ENCODE assay signal across 8 cellular contexts in genomic region chr13:112587359-112587766, GRCh38. TPM values are rescaled to one million over a fixed set of nuclear protein-coding genes. Genes with fewer than 3 reads are reported as not detected.
DNase-seq lines count a peak whose midpoint lies in the region; ATAC-seq, FAIRE-seq and TF ChIP-seq lines count a peak whose summit lies in the region.

No MANE protein-coding gene starts in this region.

- no peaks in the 10 kb centered on the region for H4K20me1 ChIP-seq in neural cell (ENCODE audit: insufficient read depth)

- no peak for TF ChIP-seq EP300 in neural cell (conservative IDR thresholded peaks at IDR 0.05; ENCODE audit: poor library complexity, severe bottlenecking)

- peaks cover 51% of the 10 kb centered on the region for H3K4me1 Mint-ChIP-seq in stimulated activated naive CD8-positive, alpha-beta T cell treated with anti-CD3 and anti-CD28 coated beads, Interleukin-15, amount 100 ng/mL, for 72 hours

- CTCF ChIA-PET in Panc1 (lab: Charles Lee): no interaction called here

- H3K27me3 ChIP-seq in Panc1 (ENCODE audit: control insufficient read depth, insufficient read depth, low read length) (no peaks in the 10 kb centered on the region), neural cell (ENCODE audit: insufficient read depth, low read depth, low read length) (no peaks in the 10 kb centered on the region)

- H3K27me3 Mint-ChIP-seq in stimulated activated naive CD8-positive, alpha-beta T cell treated with anti-CD3 and anti-CD28 coated beads, Interleukin-15, amount 100 ng/mL, for 72 hours: no peaks in the 10 kb centered on the region

- TF ChIP-seq RAD21 in neural cell (conservative IDR thresholded peaks at IDR 0.05): peak; percentile 43

- peak; percentile 38 for TF ChIP-seq CTCF in D721Med (IDR thresholded peaks at IDR 0.05; ENCODE audit: insufficient read depth, missing control alignments)
- peak; percentile 25 for TF ChIP-seq CTCF in GM20000 (IDR thresholded peaks at IDR 0.05; ENCODE audit: extremely low read depth, missing control alignments)
- TF ChIP-seq CTCF in Panc1 (IDR thresholded peaks at IDR 0.05): no peak
- TF ChIP-seq CTCF in fibroblast of the aortic adventitia (IDR thresholded peaks at IDR 0.05; ENCODE audit: insufficient read depth, low read length): no peak
- TF ChIP-seq CTCF in neural cell (IDR thresholded peaks at IDR 0.05; ENCODE audit: poor library complexity, severe bottlenecking): peak; percentile 34

- no peaks in the 10 kb centered on the region for H3K9me3 ChIP-seq in Panc1 (ENCODE audit: control insufficient read depth, insufficient read depth, low read depth, low read length)
- no peaks in the 10 kb centered on the region for H3K9me3 ChIP-seq in neural cell (ENCODE audit: low read length)

- H3K4me3 Mint-ChIP-seq in stimulated activated naive CD8-positive, alpha-beta T cell treated with anti-CD3 and anti-CD28 coated beads, Interleukin-15, amount 100 ng/mL, for 72 hours: peak overlapping the region; percentile 90 to 94

- peak overlapping the region; percentile 98 to 100 for H3K27ac Mint-ChIP-seq in stimulated activated naive CD8-positive, alpha-beta T cell treated with anti-CD3 and anti-CD28 coated beads, Interleukin-15, amount 100 ng/mL, for 72 hours

- peak overlapping the region; percentile 95 for H3K27ac ChIP-seq in Panc1 (ENCODE audit: low read length)
- H3K27ac ChIP-seq in neural cell (ENCODE audit: low read length): peak overlapping the region; percentile 89

- H3K9me2 ChIP-seq in neural cell (ENCODE audit: insufficient read depth, low read length): no peaks in the 10 kb centered on the region

- DNase-seq in D721Med (ENCODE audit: insufficient read length, low spot score) (peak; percentile 61), GM20000 (ENCODE audit: low spot score) (peak; percentile 86), HT1080 (ENCODE audit: low read depth) (peak; percentile 82), Panc1 (ENCODE audit: low read depth, low spot score) (no peak), fibroblast of the aortic adventitia (ENCODE audit: low read depth) (peak; percentile 88)
- DNase-seq in activated T-helper 9 cell treated with anti-CD3 and anti-CD28 coated beads, Interleukin-2, amount 50 U/mL, for 16 hours (ENCODE audit: low read depth): peak; percentile 60
- peak; percentile 59 to 76 for DNase-seq in stimulated activated naive CD8-positive, alpha-beta T cell treated with anti-CD3 and anti-CD28 coated beads, Interleukin-15, amount 100 ng/mL, for 72 hours

- H2AFZ ChIP-seq in neural cell (ENCODE audit: low read depth, low read length): peak overlapping the region; percentile 96

- H3K4me3 ChIP-seq in Panc1 (ENCODE audit: low read depth in 2 of 2, low read length in 2 of 2) (peak overlapping the region; percentile 79 to 81), fibroblast of the aortic adventitia (ENCODE audit: low read depth, low read length) (peak overlapping the region; percentile 96), neural cell (ENCODE audit: low read length) (peak overlapping the region; percentile 92)

- peaks cover 16% of the 10 kb centered on the region for H3K4me1 ChIP-seq in Panc1 (ENCODE audit: control insufficient read depth, insufficient read depth, low read length)

- no peak for FAIRE-seq in D721Med (lab: Jason Lieb, UNC)

- H3K36me3 ChIP-seq in Panc1 (ENCODE audit: control insufficient read depth, insufficient read depth, low read length) (no peaks in the 10 kb centered on the region; the same call in none of the 2 replicates), neural cell (ENCODE audit: insufficient read depth, low read length) (no peaks in the 10 kb centered on the region)

- H3F3A ChIP-seq in neural cell (ENCODE audit: insufficient read depth, low read length, poor library complexity, severe bottlenecking): peaks cover 5% of the 10 kb centered on the region

- no TSS peak for BruUV-seq in Panc1 (replicated peaks; lab: Mats Ljungman, UMichigan)

- ATAC-seq in Panc1: peak; percentile 93
- ATAC-seq in stimulated activated naive CD8-positive, alpha-beta T cell treated with anti-CD3 and anti-CD28 coated beads, Interleukin-15, amount 100 ng/mL, for 72 hours: peak; percentile 83

- H3K4me2 ChIP-seq in neural cell (ENCODE audit: low read length): peak overlapping the region; percentile 70

- H3K79me2 ChIP-seq in neural cell (replicated peaks; ENCODE audit: insufficient read depth, low read length): peaks cover 42% of the 10 kb centered on the region

- in situ Hi-C loops in Panc1 (cut with HindIII; ENCODE audit: low pct_unique_long_range_greater_than_20kb, low sequenced_read_pairs): no loop called here

- H3K9me3 Mint-ChIP-seq in stimulated activated naive CD8-positive, alpha-beta T cell treated with anti-CD3 and anti-CD28 coated beads, Interleukin-15, amount 100 ng/mL, for 72 hours: no peaks in the 10 kb centered on the region

- intact Hi-C loops in Panc1 (cut with micrococcal nuclease; ENCODE audit: unreplicated experiment): no loop called here

- peak overlapping the region; percentile 94 for H3K9ac ChIP-seq in neural cell (ENCODE audit: low read length)

- POLR2A ChIA-PET in Panc1 (lab: Charles Lee): no interaction called here

TF ChIP-seq in neural cell, 6 proteins besides CTCF, POLR2A, EP300 and RAD21:
- TF ChIP-seq TAF1 (IDR thresholded peaks at IDR 0.05; ENCODE audit: low read depth) (no peak), EZH2 (IDR thresholded peaks at IDR 0.05; ENCODE audit: borderline replicate concordance, insufficient read depth, low read length, poor library complexity, severe bottlenecking) (no peak), POLR2AphosphoS5 (IDR thresholded peaks at IDR 0.05) (peak; percentile 34), SMC3 (conservative IDR thresholded peaks at IDR 0.05; ENCODE audit: poor library complexity) (peak; percentile 44), MXI1 (conservative IDR thresholded peaks at IDR 0.05; ENCODE audit: poor library complexity, severe bottlenecking) (no peak)
- TF ChIP-seq, protein P1, sequence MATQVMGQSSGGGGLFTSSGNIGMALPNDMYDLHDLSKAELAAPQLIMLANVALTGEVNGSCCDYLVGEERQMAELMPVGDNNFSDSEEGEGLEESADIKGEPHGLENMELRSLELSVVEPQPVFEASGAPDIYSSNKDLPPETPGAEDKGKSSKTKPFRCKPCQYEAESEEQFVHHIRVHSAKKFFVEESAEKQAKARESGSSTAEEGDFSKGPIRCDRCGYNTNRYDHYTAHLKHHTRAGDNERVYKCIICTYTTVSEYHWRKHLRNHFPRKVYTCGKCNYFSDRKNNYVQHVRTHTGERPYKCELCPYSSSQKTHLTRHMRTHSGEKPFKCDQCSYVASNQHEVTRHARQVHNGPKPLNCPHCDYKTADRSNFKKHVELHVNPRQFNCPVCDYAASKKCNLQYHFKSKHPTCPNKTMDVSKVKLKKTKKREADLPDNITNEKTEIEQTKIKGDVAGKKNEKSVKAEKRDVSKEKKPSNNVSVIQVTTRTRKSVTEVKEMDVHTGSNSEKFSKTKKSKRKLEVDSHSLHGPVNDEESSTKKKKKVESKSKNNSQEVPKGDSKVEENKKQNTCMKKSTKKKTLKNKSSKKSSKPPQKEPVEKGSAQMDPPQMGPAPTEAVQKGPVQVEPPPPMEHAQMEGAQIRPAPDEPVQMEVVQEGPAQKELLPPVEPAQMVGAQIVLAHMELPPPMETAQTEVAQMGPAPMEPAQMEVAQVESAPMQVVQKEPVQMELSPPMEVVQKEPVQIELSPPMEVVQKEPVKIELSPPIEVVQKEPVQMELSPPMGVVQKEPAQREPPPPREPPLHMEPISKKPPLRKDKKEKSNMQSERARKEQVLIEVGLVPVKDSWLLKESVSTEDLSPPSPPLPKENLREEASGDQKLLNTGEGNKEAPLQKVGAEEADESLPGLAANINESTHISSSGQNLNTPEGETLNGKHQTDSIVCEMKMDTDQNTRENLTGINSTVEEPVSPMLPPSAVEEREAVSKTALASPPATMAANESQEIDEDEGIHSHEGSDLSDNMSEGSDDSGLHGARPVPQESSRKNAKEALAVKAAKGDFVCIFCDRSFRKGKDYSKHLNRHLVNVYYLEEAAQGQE (IDR thresholded peaks at IDR 0.05; ENCODE audit: borderline replicate concordance): no peak

RNA-seq across cellular contexts. Expression of gene TUBGCP3, which starts 0.6 kb away (rescaled TPM):
- total RNA-seq in HT1080 (2014; rRNA removed; shearing (Covaris generic)): 19.5 and 29.7 TPM in 2 replicates
- 29.6 and 33.3 TPM in 2 replicates for polyA plus RNA-seq in HT1080 (2015; cell fraction: cytosol; rRNA removed)
- 37.9 and 43.0 TPM in 2 replicates for polyA plus RNA-seq in HT1080 (2015; cell fraction: nucleus; rRNA removed)
- total RNA-seq in Panc1 (2021; ENCODE audit: unreplicated experiment) (28.4 TPM), fibroblast of the aortic adventitia (ENCODE audit: low replicate concordance) (8.6 and 26.8 TPM in 2 replicates)
- 18.2 TPM for polyA plus RNA-seq in Panc1 (2012; ENCODE audit: insufficient read length)
- 20.3 and 29.2 TPM in 2 replicates for polyA plus RNA-seq in neural cell
- polyA minus RNA-seq in neural cell: 36.8 and 47.5 TPM in 2 replicates

Comparison
In these comparisons a context has a peak if more than half of its experiments do, and no peak if none do; other contexts are left out.
1. CTCF ChIP-seq: peak in D721Med (single experiment), GM20000 (single experiment) and neural cell (single experiment); none in Panc1 (single experiment) and fibroblast of the aortic adventitia (single experiment).
2. Peak in every context shown above with its lines, with median percentiles within 50 percentile points of each other: H3K4me3 ChIP-seq.